11 cellular contexts compared by ENCODE assay signal in the genomic region with DNA sequence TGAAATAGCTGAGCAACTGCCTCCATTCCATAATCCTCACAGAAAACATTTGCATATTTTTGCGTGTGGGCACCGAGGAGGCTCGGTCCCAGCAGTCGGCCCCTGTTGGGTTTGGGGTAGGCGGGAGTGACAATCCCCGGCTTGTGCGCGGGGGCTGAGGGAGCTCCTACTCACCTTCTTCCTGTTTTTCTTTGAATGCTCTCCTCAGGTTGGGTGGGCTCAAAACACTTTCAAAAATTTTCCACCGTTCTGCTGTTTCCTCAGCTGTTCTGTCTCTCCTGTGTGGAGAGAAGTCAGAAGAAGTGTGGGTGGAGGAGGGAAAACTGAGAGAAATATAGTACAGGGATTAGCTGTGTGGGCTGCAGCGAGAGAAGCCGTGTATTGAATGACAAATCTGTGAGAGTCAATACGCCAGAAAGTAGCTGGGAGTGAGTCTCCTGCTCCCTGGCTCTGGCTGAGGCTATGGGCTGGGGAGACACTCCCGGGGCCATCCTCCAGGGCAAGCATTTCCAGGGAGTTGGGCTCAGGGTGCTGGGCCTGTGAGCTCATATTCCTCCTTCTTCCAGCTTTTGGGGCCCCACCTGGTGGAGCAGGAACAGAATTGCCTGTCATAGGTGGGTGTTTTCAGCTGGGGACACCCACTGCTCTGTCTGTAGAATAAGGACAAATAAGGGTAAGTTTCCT.
DNase-seq lines count a peak whose midpoint lies in the region; ATAC-seq and TF ChIP-seq lines count a peak whose summit lies in the region.
"Had no signal": no experiment of that assay in that cellular context is flagged by ENCODE, and none has a peak within 500 bp of the region (broad histone marks: within the 10 kb centered on the region; RNA-seq: fewer than 3 reads in every experiment).

No MANE protein-coding gene starts in this region.

- H3K4me3 ChIP-seq in coronary artery: no peak overlapping the region
- H3K4me3 ChIP-seq: lung, thoracic aorta had no signal

- no peak overlapping the region for H3K27ac Mint-ChIP-seq in neural crest cell (ENCODE audit: unreplicated experiment)
- H3K27ac Mint-ChIP-seq: T-helper 1 cell treated with Interleukin-12 subunit alpha and Interleukin-12 subunit beta and Interleukin-4 antibody, amounts not matched to agents 30 μg/mL and 1 μg/mL, for 36 hours had no signal

- H3K36me3 Mint-ChIP-seq in neural crest cell (ENCODE audit: low read depth): peaks cover 5% of the 10 kb centered on the region

- no peak overlapping the region for H3K4me3 Mint-ChIP-seq in neural crest cell
- H3K4me3 Mint-ChIP-seq: T-helper 1 cell treated with Interleukin-12 subunit alpha and Interleukin-12 subunit beta and Interleukin-4 antibody, amounts not matched to agents 30 μg/mL and 1 μg/mL, for 36 hours had no signal

- in situ Hi-C loops in T47D (cut with HindIII; ENCODE audit: low pct_unique_long_range_greater_than_20kb, low sequenced_read_pairs): no loop called here

- peak; percentile 65 for DNase-seq in DMS53 (lab: John Stamatoyannopoulos, UW)
- DNase-seq in DMS53 treated with DMSO at 0.1 percent for 48 hours (lab: John Stamatoyannopoulos, UW; ENCODE audit: unreplicated experiment): no peak
- peak; percentile 29 to 35 for DNase-seq in Kasumi-1 (lab: John Stamatoyannopoulos, UW)
- peak; percentile 28 to 82 for DNase-seq in T47D (ENCODE audit: low read depth in 1 of 2, low spot score in 1 of 2)
- DNase-seq in neural crest cell (ENCODE audit: low read depth, low spot score): peak; percentile 2
- no peak for DNase-seq in coronary artery (ENCODE audit: low spot score)

- ATAC-seq in GM21528 (IDR thresholded peaks at IDR 0.05; ENCODE audit: low FRiP score, unreplicated experiment) (no peak), HG02623 (IDR thresholded peaks at IDR 0.05; ENCODE audit: unreplicated experiment) (no peak)

- no peaks in the 10 kb centered on the region for H3K9me3 Mint-ChIP-seq in neural crest cell

- peaks cover 4% of the 10 kb centered on the region for H3K4me1 Mint-ChIP-seq in neural crest cell

- TF ChIP-seq CTCF in neural crest cell (conservative IDR thresholded peaks at IDR 0.05): peak; percentile 44
- TF ChIP-seq CTCF in coronary artery (IDR thresholded peaks at IDR 0.05): no peak

- H3K27me3 Mint-ChIP-seq in neural crest cell (ENCODE audit: low read depth): no peaks in the 10 kb centered on the region

- no peak overlapping the region for H3K27ac ChIP-seq in coronary artery
- H3K27ac ChIP-seq: thoracic aorta had no signal

Comparison
In these comparisons a context has a peak if more than half of its experiments do, and no peak if none do; other contexts are left out.
1. DNase-seq: peak in DMS53 (single experiment), Kasumi-1 (2 of 2), T47D (2 of 2) and neural crest cell (single experiment); none in DMS53 treated with DMSO at 0.1 percent for 48 hours (single experiment) and coronary artery (single experiment).